In genomic region chr12:57520008-57520726, GRCh38 we compare ENCODE assay signal across 1 cellular context.
TF ChIP-seq lines count a peak whose summit lies in the region.

DDIT3 (minus strand) TSS chr12:57520514; CDS start chr12:57517406, 3,108 bp downstream.

TF ChIP-seq in WTC11, 78 proteins besides CTCF, POLR2A, EP300 and RAD21 (continued from another document and continues in another):
- TF ChIP-seq, protein P1, sequence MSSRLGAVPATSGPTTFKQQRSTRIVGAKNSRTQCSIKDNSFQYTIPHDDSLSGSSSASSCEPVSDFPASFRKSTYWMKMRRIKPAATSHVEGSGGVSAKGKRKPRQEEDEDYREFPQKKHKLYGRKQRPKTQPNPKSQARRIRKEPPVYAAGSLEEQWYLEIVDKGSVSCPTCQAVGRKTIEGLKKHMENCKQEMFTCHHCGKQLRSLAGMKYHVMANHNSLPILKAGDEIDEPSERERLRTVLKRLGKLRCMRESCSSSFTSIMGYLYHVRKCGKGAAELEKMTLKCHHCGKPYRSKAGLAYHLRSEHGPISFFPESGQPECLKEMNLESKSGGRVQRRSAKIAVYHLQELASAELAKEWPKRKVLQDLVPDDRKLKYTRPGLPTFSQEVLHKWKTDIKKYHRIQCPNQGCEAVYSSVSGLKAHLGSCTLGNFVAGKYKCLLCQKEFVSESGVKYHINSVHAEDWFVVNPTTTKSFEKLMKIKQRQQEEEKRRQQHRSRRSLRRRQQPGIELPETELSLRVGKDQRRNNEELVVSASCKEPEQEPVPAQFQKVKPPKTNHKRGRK (CRISPR knock-in tag; IDR thresholded peaks at IDR 0.05; ENCODE audit: borderline replicate concordance), result no peak
- TF ChIP-seq ZNF671 (CRISPR knock-in tag; IDR thresholded peaks at IDR 0.05) (no peak; the same call in 1 of the 2 replicates), GTF2I (CRISPR knock-in tag; conservative IDR thresholded peaks at IDR 0.05) (no peak), MAX (CRISPR knock-in tag; IDR thresholded peaks at IDR 0.05) (peak; percentile 49; the same call in 1 of the 2 replicates), PREB (CRISPR knock-in tag; IDR thresholded peaks at IDR 0.05; ENCODE audit: borderline replicate concordance) (no peak), MYBL2 (CRISPR knock-in tag; IDR thresholded peaks at IDR 0.05) (no peak), JAZF1 (CRISPR knock-in tag; IDR thresholded peaks at IDR 0.05) (no peak), FOXP1 (CRISPR knock-in tag; IDR thresholded peaks at IDR 0.05; ENCODE audit: borderline replicate concordance) (peak; percentile 84; the same call in 1 of the 2 replicates), IRF1 (CRISPR knock-in tag; IDR thresholded peaks at IDR 0.05) (no peak), NFATC4 (CRISPR knock-in tag; IDR thresholded peaks at IDR 0.05) (no peak; the same call in none of the 2 replicates), ZNF425 (CRISPR knock-in tag; conservative IDR thresholded peaks at IDR 0.05) (no peak), ZNF416 (CRISPR knock-in tag; IDR thresholded peaks at IDR 0.05) (peak; percentile 30; the same call in 1 of the 2 replicates), MXD4 (CRISPR knock-in tag; IDR thresholded peaks at IDR 0.05; ENCODE audit: borderline replicate concordance) (no peak), ZNF423 (CRISPR knock-in tag; IDR thresholded peaks at IDR 0.05) (no peak), EMX1 (CRISPR knock-in tag; IDR thresholded peaks at IDR 0.05) (0 out of 2 replicates have a peak, but pooled peaks have one; percentile 6), TEAD1 (CRISPR knock-in tag; IDR thresholded peaks at IDR 0.05) (no peak), TP53 (CRISPR knock-in tag; IDR thresholded peaks at IDR 0.05) (no peak), CBFB (CRISPR knock-in tag; IDR thresholded peaks at IDR 0.05; ENCODE audit: low read depth) (no peak), RORB (CRISPR knock-in tag; IDR thresholded peaks at IDR 0.05) (no peak), SMAD4 (CRISPR knock-in tag; IDR thresholded peaks at IDR 0.05) (no peak), ZBTB21 (CRISPR knock-in tag; IDR thresholded peaks at IDR 0.05; ENCODE audit: borderline replicate concordance) (no peak), ZNF263 (CRISPR knock-in tag; IDR thresholded peaks at IDR 0.05; ENCODE audit: low read depth) (no peak), GRHL2 (CRISPR knock-in tag; IDR thresholded peaks at IDR 0.05; ENCODE audit: insufficient replicate concordance, severe bottlenecking) (no peak), NR1H2 (CRISPR knock-in tag; IDR thresholded peaks at IDR 0.05) (no peak), KAT7 (CRISPR knock-in tag; IDR thresholded peaks at IDR 0.05; ENCODE audit: borderline replicate concordance) (no peak), ZNF532 (CRISPR knock-in tag; IDR thresholded peaks at IDR 0.05; ENCODE audit: borderline replicate concordance) (0 out of 2 replicates have a peak, but pooled peaks have one; percentile 11), ZNF121 (CRISPR knock-in tag; IDR thresholded peaks at IDR 0.05) (no peak), IRF2 (CRISPR knock-in tag; IDR thresholded peaks at IDR 0.05; ENCODE audit: borderline replicate concordance, low read depth) (no peak), ESRRA (CRISPR knock-in tag; IDR thresholded peaks at IDR 0.05; ENCODE audit: borderline replicate concordance) (0 out of 2 replicates have a peak, but pooled peaks have one; percentile 23), NR2C2 (CRISPR knock-in tag; IDR thresholded peaks at IDR 0.05) (no peak), SMAD3 (CRISPR knock-in tag; IDR thresholded peaks at IDR 0.05; ENCODE audit: borderline replicate concordance) (no peak)
- TF ChIP-seq, protein P2, sequence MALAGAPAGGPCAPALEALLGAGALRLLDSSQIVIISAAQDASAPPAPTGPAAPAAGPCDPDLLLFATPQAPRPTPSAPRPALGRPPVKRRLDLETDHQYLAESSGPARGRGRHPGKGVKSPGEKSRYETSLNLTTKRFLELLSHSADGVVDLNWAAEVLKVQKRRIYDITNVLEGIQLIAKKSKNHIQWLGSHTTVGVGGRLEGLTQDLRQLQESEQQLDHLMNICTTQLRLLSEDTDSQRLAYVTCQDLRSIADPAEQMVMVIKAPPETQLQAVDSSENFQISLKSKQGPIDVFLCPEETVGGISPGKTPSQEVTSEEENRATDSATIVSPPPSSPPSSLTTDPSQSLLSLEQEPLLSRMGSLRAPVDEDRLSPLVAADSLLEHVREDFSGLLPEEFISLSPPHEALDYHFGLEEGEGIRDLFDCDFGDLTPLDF (CRISPR knock-in tag; IDR thresholded peaks at IDR 0.05), result no peak
- TF ChIP-seq, protein P3, sequence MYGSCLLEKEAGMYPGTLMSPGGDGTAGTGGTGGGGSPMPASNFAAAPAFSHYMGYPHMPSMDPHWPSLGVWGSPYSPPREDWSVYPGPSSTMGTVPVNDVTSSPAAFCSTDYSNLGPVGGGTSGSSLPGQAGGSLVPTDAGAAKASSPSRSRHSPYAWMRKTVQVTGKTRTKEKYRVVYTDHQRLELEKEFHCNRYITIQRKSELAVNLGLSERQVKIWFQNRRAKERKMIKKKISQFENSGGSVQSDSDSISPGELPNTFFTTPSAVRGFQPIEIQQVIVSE (CRISPR knock-in tag; IDR thresholded peaks at IDR 0.05; ENCODE audit: borderline replicate concordance), result no peak; the same call in 1 of the 2 replicates
- TF ChIP-seq, protein P4, sequence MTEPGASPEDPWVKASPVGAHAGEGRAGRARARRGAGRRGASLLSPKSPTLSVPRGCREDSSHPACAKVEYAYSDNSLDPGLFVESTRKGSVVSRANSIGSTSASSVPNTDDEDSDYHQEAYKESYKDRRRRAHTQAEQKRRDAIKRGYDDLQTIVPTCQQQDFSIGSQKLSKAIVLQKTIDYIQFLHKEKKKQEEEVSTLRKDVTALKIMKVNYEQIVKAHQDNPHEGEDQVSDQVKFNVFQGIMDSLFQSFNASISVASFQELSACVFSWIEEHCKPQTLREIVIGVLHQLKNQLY (CRISPR knock-in tag; IDR thresholded peaks at IDR 0.05), result no peak
- TF ChIP-seq, protein P5, sequence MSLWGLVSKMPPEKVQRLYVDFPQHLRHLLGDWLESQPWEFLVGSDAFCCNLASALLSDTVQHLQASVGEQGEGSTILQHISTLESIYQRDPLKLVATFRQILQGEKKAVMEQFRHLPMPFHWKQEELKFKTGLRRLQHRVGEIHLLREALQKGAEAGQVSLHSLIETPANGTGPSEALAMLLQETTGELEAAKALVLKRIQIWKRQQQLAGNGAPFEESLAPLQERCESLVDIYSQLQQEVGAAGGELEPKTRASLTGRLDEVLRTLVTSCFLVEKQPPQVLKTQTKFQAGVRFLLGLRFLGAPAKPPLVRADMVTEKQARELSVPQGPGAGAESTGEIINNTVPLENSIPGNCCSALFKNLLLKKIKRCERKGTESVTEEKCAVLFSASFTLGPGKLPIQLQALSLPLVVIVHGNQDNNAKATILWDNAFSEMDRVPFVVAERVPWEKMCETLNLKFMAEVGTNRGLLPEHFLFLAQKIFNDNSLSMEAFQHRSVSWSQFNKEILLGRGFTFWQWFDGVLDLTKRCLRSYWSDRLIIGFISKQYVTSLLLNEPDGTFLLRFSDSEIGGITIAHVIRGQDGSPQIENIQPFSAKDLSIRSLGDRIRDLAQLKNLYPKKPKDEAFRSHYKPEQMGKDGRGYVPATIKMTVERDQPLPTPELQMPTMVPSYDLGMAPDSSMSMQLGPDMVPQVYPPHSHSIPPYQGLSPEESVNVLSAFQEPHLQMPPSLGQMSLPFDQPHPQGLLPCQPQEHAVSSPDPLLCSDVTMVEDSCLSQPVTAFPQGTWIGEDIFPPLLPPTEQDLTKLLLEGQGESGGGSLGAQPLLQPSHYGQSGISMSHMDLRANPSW (CRISPR knock-in tag; conservative IDR thresholded peaks at IDR 0.05; ENCODE audit: low read depth), result no peak
- TF ChIP-seq, protein P6, sequence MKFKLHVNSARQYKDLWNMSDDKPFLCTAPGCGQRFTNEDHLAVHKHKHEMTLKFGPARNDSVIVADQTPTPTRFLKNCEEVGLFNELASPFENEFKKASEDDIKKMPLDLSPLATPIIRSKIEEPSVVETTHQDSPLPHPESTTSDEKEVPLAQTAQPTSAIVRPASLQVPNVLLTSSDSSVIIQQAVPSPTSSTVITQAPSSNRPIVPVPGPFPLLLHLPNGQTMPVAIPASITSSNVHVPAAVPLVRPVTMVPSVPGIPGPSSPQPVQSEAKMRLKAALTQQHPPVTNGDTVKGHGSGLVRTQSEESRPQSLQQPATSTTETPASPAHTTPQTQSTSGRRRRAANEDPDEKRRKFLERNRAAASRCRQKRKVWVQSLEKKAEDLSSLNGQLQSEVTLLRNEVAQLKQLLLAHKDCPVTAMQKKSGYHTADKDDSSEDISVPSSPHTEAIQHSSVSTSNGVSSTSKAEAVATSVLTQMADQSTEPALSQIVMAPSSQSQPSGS (CRISPR knock-in tag; IDR thresholded peaks at IDR 0.05; ENCODE audit: borderline replicate concordance, low read depth), result no peak
- TF ChIP-seq, protein P7, sequence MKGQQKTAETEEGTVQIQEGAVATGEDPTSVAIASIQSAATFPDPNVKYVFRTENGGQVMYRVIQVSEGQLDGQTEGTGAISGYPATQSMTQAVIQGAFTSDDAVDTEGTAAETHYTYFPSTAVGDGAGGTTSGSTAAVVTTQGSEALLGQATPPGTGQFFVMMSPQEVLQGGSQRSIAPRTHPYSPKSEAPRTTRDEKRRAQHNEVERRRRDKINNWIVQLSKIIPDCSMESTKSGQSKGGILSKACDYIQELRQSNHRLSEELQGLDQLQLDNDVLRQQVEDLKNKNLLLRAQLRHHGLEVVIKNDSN (CRISPR knock-in tag; IDR thresholded peaks at IDR 0.05), result peak; percentile 78
- TF ChIP-seq, protein P8, sequence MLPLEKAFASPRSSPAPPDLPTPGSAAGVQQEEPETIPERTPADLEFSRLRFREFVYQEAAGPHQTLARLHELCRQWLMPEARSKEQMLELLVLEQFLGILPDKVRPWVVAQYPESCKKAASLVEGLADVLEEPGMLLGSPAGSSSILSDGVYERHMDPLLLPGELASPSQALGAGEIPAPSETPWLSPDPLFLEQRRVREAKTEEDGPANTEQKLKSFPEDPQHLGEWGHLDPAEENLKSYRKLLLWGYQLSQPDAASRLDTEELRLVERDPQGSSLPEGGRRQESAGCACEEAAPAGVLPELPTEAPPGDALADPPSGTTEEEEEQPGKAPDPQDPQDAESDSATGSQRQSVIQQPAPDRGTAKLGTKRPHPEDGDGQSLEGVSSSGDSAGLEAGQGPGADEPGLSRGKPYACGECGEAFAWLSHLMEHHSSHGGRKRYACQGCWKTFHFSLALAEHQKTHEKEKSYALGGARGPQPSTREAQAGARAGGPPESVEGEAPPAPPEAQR (CRISPR knock-in tag; IDR thresholded peaks at IDR 0.05), result peak; percentile 16; the same call in 1 of the 2 replicates
- TF ChIP-seq, protein P9, sequence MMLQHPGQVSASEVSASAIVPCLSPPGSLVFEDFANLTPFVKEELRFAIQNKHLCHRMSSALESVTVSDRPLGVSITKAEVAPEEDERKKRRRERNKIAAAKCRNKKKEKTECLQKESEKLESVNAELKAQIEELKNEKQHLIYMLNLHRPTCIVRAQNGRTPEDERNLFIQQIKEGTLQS (CRISPR knock-in tag; conservative IDR thresholded peaks at IDR 0.05), result no peak
